ENCODE assay signal across 8 cellular contexts in genomic region chr3:140736863-140737460, GRCh38. TPM values are rescaled to one million over a fixed set of nuclear protein-coding genes. Genes with fewer than 3 reads are reported as not detected.
DNase-seq lines count a peak whose midpoint lies in the region; ATAC-seq and TF ChIP-seq lines count a peak whose summit lies in the region.

No MANE protein-coding gene starts in this region.

- 34 to 47% (median 42%) methylated on average over 4 to 5 of the region's 5 CpGs for WGBS in stomach, 5 donors

- POLR2A ChIA-PET in A673 (lab: Charles Lee; ENCODE audit: low non-redundant PET), result no interaction called here

- H3K4me1 ChIP-seq in A673 (ENCODE audit: insufficient read depth, low read length, poor library complexity, severe bottlenecking) (no peaks in the 10 kb centered on the region), stomach (no peaks in the 10 kb centered on the region)

- BruUV-seq in A673 (replicated peaks; lab: Mats Ljungman, UMichigan), result no TSS peak

- H3K36me3 ChIP-seq in A673 (ENCODE audit: insufficient read depth, low read length, poor library complexity, severe bottlenecking), result no peaks in the 10 kb centered on the region
- no peaks in the 10 kb centered on the region for H3K36me3 ChIP-seq in stomach

- H3K36me3 Mint-ChIP-seq in activated CD8-positive, alpha-beta memory T cell treated with anti-CD3 and anti-CD28 coated beads, Interleukin-2, amount 10 ng/mL, durations not matched to agents 7 days and 5 days, result no peaks in the 10 kb centered on the region

- peak; percentile 76 for DNase-seq in A673 (ENCODE audit: low spot score)
- peak; percentile 8 for DNase-seq in NCI-H1417 treated with DMSO at 0.1 percent for 48 hours (lab: John Stamatoyannopoulos, UW)
- DNase-seq in amniotic stem cell (lab: John Stamatoyannopoulos, UW), result peak; percentile 20
- DNase-seq in hippocampal formation (lab: John Stamatoyannopoulos, UW), result peak; percentile 21 to 23
- peak; percentile 33 for DNase-seq in stomach
- DNase-seq in NCI-H187 treated with DMSO at 0.1 percent for 48 hours (lab: John Stamatoyannopoulos, UW), result no peak
- DNase-seq in activated CD8-positive, alpha-beta memory T cell treated with anti-CD3 and anti-CD28 coated beads, Interleukin-2, amount 10 ng/mL, durations not matched to agents 7 days and 5 days, result no peak

- no peak for ATAC-seq in activated CD8-positive, alpha-beta memory T cell treated with anti-CD3 and anti-CD28 coated beads, Interleukin-2, amount 10 ng/mL, durations not matched to agents 7 days and 5 days

- no peak overlapping the region for H3K27ac Mint-ChIP-seq in activated CD8-positive, alpha-beta memory T cell treated with anti-CD3 and anti-CD28 coated beads, Interleukin-2, amount 10 ng/mL, durations not matched to agents 7 days and 5 days

- H3K27me3 Mint-ChIP-seq in activated CD8-positive, alpha-beta memory T cell treated with anti-CD3 and anti-CD28 coated beads, Interleukin-2, amount 10 ng/mL, durations not matched to agents 7 days and 5 days, result peaks cover 5% of the 10 kb centered on the region

- no peak overlapping the region for H3K27ac ChIP-seq in A673 (ENCODE audit: low read depth, low read length, poor library complexity, severe bottlenecking)
- no peak overlapping the region for H3K27ac ChIP-seq in stomach

- H3K4me3 ChIP-seq in A673 (ENCODE audit: low read depth, low read length, poor library complexity, severe bottlenecking) (no peak overlapping the region), GM12875 (ENCODE audit: low read depth, low read length) (no peak overlapping the region), stomach (no peak overlapping the region)

- no peak overlapping the region for H3K4me3 Mint-ChIP-seq in activated CD8-positive, alpha-beta memory T cell treated with anti-CD3 and anti-CD28 coated beads, Interleukin-2, amount 10 ng/mL, durations not matched to agents 7 days and 5 days

- H3K9me3 ChIP-seq in A673 (ENCODE audit: low read depth, low read length, poor library complexity, severe bottlenecking) (no peaks in the 10 kb centered on the region), stomach (no peaks in the 10 kb centered on the region)

- no peaks in the 10 kb centered on the region for H3K27me3 ChIP-seq in A673 (replicated peaks; ENCODE audit: insufficient read depth, low read depth, low read length, poor library complexity)
- peaks cover 0 to 3% (median 0%) of the 10 kb centered on the region in 3 donors for H3K27me3 ChIP-seq in stomach

- intact Hi-C loops in A673 (cut with micrococcal nuclease; ENCODE audit: unreplicated experiment), result loop anchor here (5.0 kb wide), 2 partner anchors 800 to 1310 kb away; partner anchors contain the start of gene CLSTN2
- intact Hi-C loops in stomach (cut with DNase I; ENCODE audit: low total_unique reads), result no loop called here

- no peaks in the 10 kb centered on the region for H3K9me3 Mint-ChIP-seq in activated CD8-positive, alpha-beta memory T cell treated with anti-CD3 and anti-CD28 coated beads, Interleukin-2, amount 10 ng/mL, durations not matched to agents 7 days and 5 days (ENCODE audit: low read depth)

- H3K4me1 Mint-ChIP-seq in activated CD8-positive, alpha-beta memory T cell treated with anti-CD3 and anti-CD28 coated beads, Interleukin-2, amount 10 ng/mL, durations not matched to agents 7 days and 5 days, result peaks cover 4% of the 10 kb centered on the region

- no peak for TF ChIP-seq POLR2A in stomach (IDR thresholded peaks at IDR 0.05)

- no peak for TF ChIP-seq EP300 in stomach (IDR thresholded peaks at IDR 0.05)

- TF ChIP-seq CTCF in A673 (conservative IDR thresholded peaks at IDR 0.05; ENCODE audit: low read depth, low read length) (peak; percentile 63), GM12875 (IDR thresholded peaks at IDR 0.05; ENCODE audit: borderline replicate concordance, insufficient read depth, low read depth, low read length) (peak; percentile 30; the same call in 1 of the 2 replicates), stomach (IDR thresholded peaks at IDR 0.05) (peak in 1 of 7 experiments; percentile 10)

- CTCF ChIA-PET in A673 (lab: Charles Lee), result interaction anchor here (0.5 kb wide), 1 partner anchor 799 kb away, joined by 4 read pairs; no protein-coding TSS in a partner anchor
- CTCF ChIA-PET in activated CD8-positive, alpha-beta memory T cell treated with anti-CD3 and anti-CD28 coated beads, Interleukin-2, amount 10 ng/mL, durations not matched to agents 7 days and 5 days (lab: Charles Lee), result interaction anchor here (1.0 kb wide), 1 partner anchor 125 kb away, joined by 3 read pairs; no protein-coding TSS in a partner anchor

RNA-seq across cellular contexts. Expression of gene TRIM42, which starts 59.1 kb away (rescaled TPM):
- total RNA-seq in A673 (2021), result not detected in 2 replicates
- not detected for total RNA-seq in stomach
- polyA plus RNA-seq in stomach, result not detected
- total RNA-seq in activated CD8-positive, alpha-beta memory T cell treated with anti-CD3 and anti-CD28 coated beads, Interleukin-2, amount 10 ng/mL, durations not matched to agents 7 days and 5 days, result not detected

Comparison
In these comparisons a context has a peak if more than half of its experiments do, and no peak if none do; other contexts are left out.
1. DNase-seq: peak in A673 (single experiment), NCI-H1417 treated with DMSO at 0.1 percent for 48 hours (single experiment), amniotic stem cell (single experiment), hippocampal formation (2 of 2) and stomach (single experiment); none in NCI-H187 treated with DMSO at 0.1 percent for 48 hours (single experiment) and activated CD8-positive, alpha-beta memory T cell treated with anti-CD3 and anti-CD28 coated beads, Interleukin-2, amount 10 ng/mL, durations not matched to agents 7 days and 5 days (single experiment).